16 cellular contexts compared by ENCODE assay signal in the genomic region with DNA sequence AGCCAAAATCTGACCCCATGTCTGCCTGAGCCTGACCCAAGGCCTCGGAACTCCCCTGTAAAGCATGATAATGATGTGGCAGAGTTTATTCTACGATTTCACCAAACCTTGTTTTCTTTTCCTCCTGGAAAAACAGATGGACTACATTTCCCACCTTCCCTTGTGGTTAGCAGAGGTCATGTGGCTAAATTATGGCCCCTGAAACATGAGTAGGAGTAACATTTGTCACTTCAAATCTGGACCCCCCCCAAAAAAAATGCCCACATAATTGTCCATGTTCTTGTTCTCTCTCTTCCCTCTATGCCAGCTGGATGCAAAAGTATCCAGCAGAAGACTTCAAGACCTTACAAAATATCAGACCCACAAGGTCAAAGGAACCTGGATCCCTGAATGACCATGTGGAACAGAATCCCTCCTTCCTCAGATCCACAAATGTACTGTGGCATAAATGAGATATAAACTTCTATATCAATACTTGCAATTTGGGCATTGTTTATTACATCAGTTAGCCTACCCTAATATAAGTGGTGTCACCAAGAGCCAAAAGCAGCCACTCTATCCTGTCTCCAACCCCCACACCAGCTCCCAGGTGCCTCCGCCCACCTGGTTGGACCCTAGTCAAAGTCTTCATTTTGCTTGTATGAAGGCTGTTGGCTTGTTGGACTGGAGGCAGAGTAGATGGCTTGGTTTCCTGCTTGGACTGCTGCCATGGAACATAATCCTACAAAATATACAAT. TPM values are rescaled to one million over a fixed set of nuclear protein-coding genes. Genes with fewer than 3 reads are reported as not detected.
DNase-seq lines count a peak whose midpoint lies in the region; ATAC-seq and TF ChIP-seq lines count a peak whose summit lies in the region.
"Had no signal": no experiment of that assay in that cellular context is flagged by ENCODE, and none has a peak within 500 bp of the region (broad histone marks: within the 10 kb centered on the region; RNA-seq: fewer than 3 reads in every experiment).

No MANE protein-coding gene starts in this region.

- no peaks in the 10 kb centered on the region for H4K20me1 ChIP-seq in DOHH2 (ENCODE audit: control insufficient read depth, insufficient read depth, low read depth, low read length)

- H3K27me3 ChIP-seq in DOHH2 (ENCODE audit: control insufficient read depth, low read length), result no peaks in the 10 kb centered on the region
- no peaks in the 10 kb centered on the region for H3K27me3 ChIP-seq in neuron (ENCODE audit: insufficient read depth, low read length)
- H3K27me3 ChIP-seq in SJCRH30, result no peaks in the 10 kb centered on the region
- no peaks in the 10 kb centered on the region for H3K27me3 ChIP-seq in tibial nerve
- H3K27me3 ChIP-seq: esophagus squamous epithelium had no signal

- peaks cover 7% of the 10 kb centered on the region; the same call in 1 of the 2 replicates for H3F3A ChIP-seq in DOHH2 (ENCODE audit: control insufficient read depth, insufficient read depth)

- no peaks in the 10 kb centered on the region for H3K9me2 ChIP-seq in DOHH2 (replicated peaks; ENCODE audit: control insufficient read depth, low read length)

- DNase-seq in coronary artery (ENCODE audit: low spot score), result no peak
- DNase-seq in SJCRH30, result no peak
- no peak for DNase-seq in left lobe of liver (ENCODE audit: low spot score)
- DNase-seq in tibial nerve (ENCODE audit: low spot score in 2 of 2), result no peak
- DNase-seq in Right ventricle myocardium inferior (ENCODE audit: missing footprints), result no peak
- DNase-seq: activated CD4-positive, alpha-beta T cell treated with anti-CD3 and anti-CD28 coated beads, Interleukin-2, amount 10 ng/mL, durations not matched to agents 24 days and 14 days; esophagus squamous epithelium; stimulated activated CD4-positive, alpha-beta T cell treated with anti-CD3 and anti-CD28 coated beads, Interleukin-15, amount 100 ng/mL, for 24 hours; stimulated activated naive CD8-positive, alpha-beta T cell treated with anti-CD3 and anti-CD28 coated beads, Interleukin-15, Interleukin-2, amounts not matched to agents 100 U/mL and 50 U/mL, for 24 hours had no signal

- H3K27ac ChIP-seq in DOHH2 (ENCODE audit: low read depth, low read length), result no peak overlapping the region
- H3K27ac ChIP-seq in KOPT-K1 (ENCODE audit: low read depth, low read length, poor library complexity, severe bottlenecking), result peak overlapping the region; percentile 70
- no peak overlapping the region for H3K27ac ChIP-seq in coronary artery
- H3K27ac ChIP-seq in SJCRH30, result no peak overlapping the region
- no peak overlapping the region for H3K27ac ChIP-seq in tibial nerve

- no peak for TF ChIP-seq POLR2A in tibial nerve (IDR thresholded peaks at IDR 0.05)

- TF ChIP-seq EP300 in tibial nerve (IDR thresholded peaks at IDR 0.05), result no peak

- H2AFZ ChIP-seq in neuron (ENCODE audit: low read depth, low read length), result no peak overlapping the region

- H3K4me2 ChIP-seq in DOHH2 (ENCODE audit: low read length), result peak overlapping the region; percentile 82

- 77 to 86% methylated on average over 3 of the region's 3 CpGs for WGBS in tibial nerve, 2 donors

- H3K4me1 ChIP-seq in DOHH2 (ENCODE audit: control insufficient read depth, low read length) (peaks cover 27% of the 10 kb centered on the region), neuron (ENCODE audit: insufficient read depth, low read length) (peaks cover 13% of the 10 kb centered on the region), SJCRH30 (peaks cover 7% of the 10 kb centered on the region; the same call in 1 of the 2 replicates), tibial nerve (peaks cover 0 to 19% (median 3%) of the 10 kb centered on the region in 4 donors)

- H3K36me3 ChIP-seq in DOHH2 (ENCODE audit: control insufficient read depth, low read length) (no peaks in the 10 kb centered on the region), KOPT-K1 (ENCODE audit: insufficient read depth, low read length) (no peaks in the 10 kb centered on the region), neuron (ENCODE audit: insufficient read depth, low read length) (peaks cover 4% of the 10 kb centered on the region), SJCRH30 (no peaks in the 10 kb centered on the region), tibial nerve (no peaks in the 10 kb centered on the region)
- H3K36me3 ChIP-seq: esophagus squamous epithelium had no signal

- ATAC-seq in left lobe of liver (no peak), Right ventricle myocardium inferior (no peak)

- H3K4me3 ChIP-seq in DOHH2 (ENCODE audit: low read length) (peak overlapping the region; percentile 87), coronary artery (peak overlapping the region; percentile 85), neuron (ENCODE audit: low read length) (peak overlapping the region; percentile 70), SJCRH30 (no peak overlapping the region), tibial nerve (peak overlapping the region in 1 of 4 donors; percentile 72)

- no peaks in the 10 kb centered on the region for H3K9me3 ChIP-seq in DOHH2 (ENCODE audit: control insufficient read depth, insufficient read depth, low read length)
- no peaks in the 10 kb centered on the region for H3K9me3 ChIP-seq in KOPT-K1 (ENCODE audit: insufficient read depth, low read length, poor library complexity, severe bottlenecking)
- no peaks in the 10 kb centered on the region for H3K9me3 ChIP-seq in neuron (ENCODE audit: low read length)
- no peaks in the 10 kb centered on the region for H3K9me3 ChIP-seq in SJCRH30 (replicated peaks)
- H3K9me3 ChIP-seq in tibial nerve, result no peaks in the 10 kb centered on the region
- H3K9me3 ChIP-seq: esophagus squamous epithelium had no signal

- intact Hi-C loops in Right ventricle myocardium inferior (cut with DNase I), result no loop called here

- H3K79me2 ChIP-seq in DOHH2 (ENCODE audit: control insufficient read depth, low read length), result peaks cover 11% of the 10 kb centered on the region

- TF ChIP-seq CTCF in DOHH2 (IDR thresholded peaks at IDR 0.05; ENCODE audit: low read depth, low read length, poor library complexity, severe bottlenecking), result no peak
- TF ChIP-seq CTCF in coronary artery (IDR thresholded peaks at IDR 0.05), result no peak
- no peak for TF ChIP-seq CTCF in tibial nerve (IDR thresholded peaks at IDR 0.05)

RNA-seq across cellular contexts. Expression of gene C20orf96, which starts 1.4 kb away (rescaled TPM):
- 1.5 and 2.3 TPM in 2 replicates for total RNA-seq in SJCRH30 (2014; rRNA removed; shearing (Covaris generic))
- total RNA-seq in left lobe of liver (2.0 TPM), tibial nerve (1 to 10 TPM; 3.5 to 8.7 (median 4.5) TPM), Right ventricle myocardium inferior (5.4 TPM)

RNA-seq across cellular contexts. Expression of gene ZCCHC3, which starts 8.2 kb away (rescaled TPM):
- 44.8 and 46.5 TPM in 2 replicates for total RNA-seq in SJCRH30 (2014; rRNA removed; shearing (Covaris generic))
- 5.6 TPM for total RNA-seq in left lobe of liver
- 10 to 100 TPM; 12.0 to 24.9 (median 20.6) TPM for total RNA-seq in tibial nerve
- total RNA-seq in Right ventricle myocardium inferior, result 11.0 TPM

RNA-seq across cellular contexts. Expression of gene DEFB132, which starts 31.6 kb away (rescaled TPM):
- not detected in 2 replicates for total RNA-seq in SJCRH30 (2014; rRNA removed; shearing (Covaris generic))
- 0.15 TPM for total RNA-seq in left lobe of liver
- total RNA-seq in tibial nerve, result under 1 TPM in 1 of 4 donors, not detected in 3; 0.66 TPM
- not detected for total RNA-seq in Right ventricle myocardium inferior
- total RNA-seq: activated CD4-positive, alpha-beta T cell treated with anti-CD3 and anti-CD28 coated beads, Interleukin-2, amount 10 ng/mL, durations not matched to agents 24 days and 14 days; activated naive CD4-positive, alpha-beta T cell treated with anti-CD3 and anti-CD28 coated beads, Interleukin-2, amount 50 U/mL, for 72 hours; esophagus squamous epithelium; HT1080; lung; RPMI7951 had no signal

RNA-seq across cellular contexts. Expression of gene SOX12, which starts 36.2 kb away (rescaled TPM):
- 12.7 TPM in 2 replicates for total RNA-seq in SJCRH30 (2014; rRNA removed; shearing (Covaris generic))
- total RNA-seq in left lobe of liver (5.6 TPM), tibial nerve (1 to 10 TPM; 4.6 to 9.8 (median 8.6) TPM), Right ventricle myocardium inferior (16.5 TPM)

RNA-seq across cellular contexts. Expression of gene NRSN2, which starts 57.8 kb away (rescaled TPM):
- total RNA-seq in SJCRH30 (2014; rRNA removed; shearing (Covaris generic)), result 13.2 and 14.9 TPM in 2 replicates
- total RNA-seq in left lobe of liver (3.1 TPM), tibial nerve (10 to 100 TPM; 20.6 to 34.1 (median 26.2) TPM), Right ventricle myocardium inferior (19.8 TPM)
